Comparison of ENCODE assay signal across 8 cellular contexts in the genomic region with DNA sequence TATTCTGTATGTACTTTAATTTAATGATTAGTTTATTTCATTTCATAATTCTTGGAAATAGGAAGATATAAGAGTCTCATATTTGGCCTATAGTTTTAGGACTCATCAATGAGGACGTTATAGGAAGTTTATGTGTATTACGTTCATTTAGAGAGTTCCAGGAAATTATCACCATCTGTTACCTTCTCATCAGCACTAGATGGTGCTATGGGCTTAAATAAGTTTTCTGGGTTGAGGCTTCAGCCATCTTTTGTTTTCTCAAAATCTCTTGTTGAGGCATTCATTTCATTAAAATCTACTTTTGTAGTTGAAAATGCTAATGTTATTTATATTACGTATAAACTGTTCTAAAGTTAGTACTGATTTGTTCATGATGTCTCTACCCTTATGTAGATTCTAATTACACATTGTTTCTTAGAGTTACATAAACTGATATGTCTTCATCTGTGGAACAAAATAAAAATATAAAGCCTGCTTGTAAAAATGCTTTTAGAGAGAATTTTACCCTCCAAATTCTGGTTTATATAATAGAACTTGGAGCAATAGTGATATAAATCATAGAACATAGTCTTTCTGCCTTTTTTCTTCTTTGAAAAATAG.
DNase-seq lines count a peak whose midpoint lies in the region; ATAC-seq and TF ChIP-seq lines count a peak whose summit lies in the region.

No MANE protein-coding gene starts in this region.

- TF ChIP-seq CTCF in CD4-positive, alpha-beta T cell (IDR thresholded peaks at IDR 0.05), result peak; percentile 72
- TF ChIP-seq CTCF in SU-DHL-6 (IDR thresholded peaks at IDR 0.05; ENCODE audit: insufficient read depth, low read length, poor library complexity, severe bottlenecking) (peak; percentile 37), foreskin fibroblast (IDR thresholded peaks at IDR 0.05; ENCODE audit: low read depth, low read length) (peak; percentile 50)

- H3K27ac ChIP-seq in CD4-positive, alpha-beta T cell (ENCODE audit: low read depth, low read length), result no peak overlapping the region
- H3K27ac ChIP-seq in SU-DHL-6 (ENCODE audit: low read depth, low read length), result no peak overlapping the region

- CTCF ChIA-PET in CD4-positive, alpha-beta T cell (lab: Charles Lee), result interaction anchor here (0.8 kb wide), 1 partner anchor 730 kb away, joined by 4 read pairs; no protein-coding TSS in a partner anchor

- peak overlapping the region; percentile 14 for H2AFZ ChIP-seq in SU-DHL-6 (ENCODE audit: low read depth, low read length, severe bottlenecking)

- H3K79me2 ChIP-seq in SU-DHL-6 (ENCODE audit: insufficient read depth, low read length), result no peaks in the 10 kb centered on the region

- H3K9ac ChIP-seq in SU-DHL-6 (ENCODE audit: low read length), result no peak overlapping the region

- POLR2A ChIA-PET in CD4-positive, alpha-beta T cell (lab: Charles Lee), result interaction anchor here (1.1 kb wide), 1 partner anchor 730 kb away, joined by 3 read pairs; no protein-coding TSS in a partner anchor

- no peaks in the 10 kb centered on the region for H3K4me1 Mint-ChIP-seq in CD4-positive, alpha-beta T cell (ENCODE audit: low read depth)

- intact Hi-C loops in CD4-positive, alpha-beta T cell (cut with DNase I, micrococcal nuclease), result loop anchor here (1.0 to 5.0 kb wide), 6 partner anchors 407 to 1954 kb away; no protein-coding TSS in a partner anchor

- no peak for DNase-seq in CD4-positive, alpha-beta T cell
- DNase-seq in NCI-H1694 (lab: John Stamatoyannopoulos, UW) (peak; percentile 60), foreskin fibroblast (peak; percentile 16 to 68), pulmonary artery endothelial cell (ENCODE audit: low read depth, low spot score) (peak; percentile 27)
- DNase-seq in stimulated activated naive CD4-positive, alpha-beta T cell treated with Interleukin-2 at 50 U/mL for 16 hours (lab: John Stamatoyannopoulos, UW), result no peak

- no peaks in the 10 kb centered on the region for H3K36me3 Mint-ChIP-seq in CD4-positive, alpha-beta T cell (ENCODE audit: low read depth)

- no peaks in the 10 kb centered on the region for H3K27me3 ChIP-seq in CD4-positive, alpha-beta T cell (ENCODE audit: control insufficient read depth, insufficient read depth, low read length)
- no peaks in the 10 kb centered on the region for H3K27me3 ChIP-seq in SU-DHL-6 (ENCODE audit: low read length)

- no peak overlapping the region for H3K27ac Mint-ChIP-seq in CD4-positive, alpha-beta T cell

- H3K27me3 Mint-ChIP-seq in CD4-positive, alpha-beta T cell, result peaks cover 10% of the 10 kb centered on the region

- H3K4me3 Mint-ChIP-seq in CD4-positive, alpha-beta T cell, result no peak overlapping the region

- H3K9me3 ChIP-seq in CD4-positive, alpha-beta T cell (ENCODE audit: control insufficient read depth, low read length), result no peaks in the 10 kb centered on the region
- no peaks in the 10 kb centered on the region for H3K9me3 ChIP-seq in SU-DHL-6 (ENCODE audit: insufficient read depth, low read length)

- no peaks in the 10 kb centered on the region for H3F3A ChIP-seq in SU-DHL-6 (ENCODE audit: insufficient read depth)

- no peak overlapping the region for H3K4me3 ChIP-seq in SU-DHL-6 (ENCODE audit: insufficient read depth, low read length, poor library complexity, severe bottlenecking)
- H3K4me3 ChIP-seq in foreskin fibroblast (ENCODE audit: low read depth in 1 of 2, low read length in 2 of 2), result no peak overlapping the region

- peak; percentile 84 for ATAC-seq in CD4-positive, alpha-beta T cell (ENCODE audit: poor library complexity)
- peak; percentile 98 for ATAC-seq in GM18867 (IDR thresholded peaks at IDR 0.05; ENCODE audit: unreplicated experiment)
- ATAC-seq in HG02981 (IDR thresholded peaks at IDR 0.05; ENCODE audit: unreplicated experiment), result peak; percentile 96

- H3K9me2 ChIP-seq in SU-DHL-6 (replicated peaks; ENCODE audit: insufficient read depth, low read length), result no peaks in the 10 kb centered on the region

- no peaks in the 10 kb centered on the region for H4K20me1 ChIP-seq in SU-DHL-6 (ENCODE audit: low read depth, low read length)

- H3K4me2 ChIP-seq in SU-DHL-6 (ENCODE audit: low read depth, low read length, poor library complexity, severe bottlenecking), result no peak overlapping the region

- H3K36me3 ChIP-seq in SU-DHL-6 (ENCODE audit: low read length), result no peaks in the 10 kb centered on the region

- H3K9me3 Mint-ChIP-seq in CD4-positive, alpha-beta T cell, result no peaks in the 10 kb centered on the region

Comparison
In these comparisons a context has a peak if more than half of its experiments do, and no peak if none do; other contexts are left out.
1. DNase-seq: peak in NCI-H1694 (single experiment), foreskin fibroblast (2 of 2) and pulmonary artery endothelial cell (single experiment); none in CD4-positive, alpha-beta T cell (0 of 10) and stimulated activated naive CD4-positive, alpha-beta T cell treated with Interleukin-2 at 50 U/mL for 16 hours (single experiment).
2. Peak in every context shown above with its lines, with median percentiles within 50 percentile points of each other: ATAC-seq and CTCF ChIP-seq.